5 cellular contexts compared by ENCODE assay signal in genomic region chr3:183167975-183168374, GRCh38. TPM values are rescaled to one million over a fixed set of nuclear protein-coding genes. Genes with fewer than 3 reads are reported as not detected.
"Had no signal": no experiment of that assay in that cellular context is flagged by ENCODE, and none has a peak within 500 bp of the region (broad histone marks: within the 10 kb centered on the region; RNA-seq: fewer than 3 reads in every experiment).

No MANE protein-coding gene starts in this region.

RNA-seq across cellular contexts. Expression of gene LAMP3, which starts 5.4 kb away (rescaled TPM):
- total RNA-seq: OCI-LY7, Right ventricle myocardium inferior, Right ventricle myocardium superior, RPMI7951, SJSA1 had no signal
